ENCODE assay signal across 8 cellular contexts in the genomic region with DNA sequence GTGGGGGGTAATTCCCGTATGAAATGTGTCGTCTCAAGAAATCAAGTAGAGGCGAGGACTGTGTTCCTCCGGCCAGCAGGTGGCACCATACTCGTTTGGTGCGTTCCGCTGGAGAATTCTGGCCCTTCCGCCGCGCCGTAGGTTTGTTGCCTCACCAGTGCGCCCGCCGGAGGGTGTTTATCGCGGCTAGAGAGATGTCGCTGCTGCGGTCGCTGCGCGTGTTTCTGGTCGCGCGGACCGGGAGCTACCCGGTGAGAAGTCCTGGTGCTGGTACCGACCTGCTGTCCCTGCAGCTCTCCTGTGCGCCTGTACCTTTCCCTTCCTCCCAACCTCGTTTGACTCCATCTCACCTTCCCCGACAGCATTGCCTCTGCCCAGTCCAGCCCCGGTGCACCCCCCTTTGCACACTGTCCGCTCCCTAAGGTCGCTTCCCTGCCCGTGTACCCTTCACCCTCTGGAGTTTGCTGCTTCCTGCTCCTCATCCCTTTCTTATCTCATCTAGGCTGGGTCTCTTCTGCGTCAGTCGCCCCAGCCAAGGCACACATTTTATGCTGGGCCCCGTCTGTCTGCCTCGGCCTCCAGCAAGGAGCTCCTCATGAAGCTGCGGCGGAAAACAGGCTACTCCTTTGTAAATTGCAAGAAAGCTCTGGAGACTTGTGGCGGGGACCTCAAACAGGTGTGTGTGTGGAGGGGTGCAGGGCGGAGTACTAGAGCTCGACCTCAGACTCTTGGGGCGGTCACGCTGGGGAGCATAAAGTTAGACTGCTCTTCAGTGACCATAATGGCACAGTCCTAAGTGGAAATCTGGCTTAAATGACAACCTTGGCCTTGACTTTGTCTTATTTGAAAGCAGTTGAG. TPM values are rescaled to one million over a fixed set of nuclear protein-coding genes. Genes with fewer than 3 reads are reported as not detected.
DNase-seq lines count a peak whose midpoint lies in the region; ATAC-seq and TF ChIP-seq lines count a peak whose summit lies in the region.

A gene (plus strand): TSS at position 180 of the 858 bp plus-strand sequence. CDS start 15 bp downstream, at position 195.

- H2AFZ ChIP-seq in SU-DHL-6 (ENCODE audit: low read depth, low read length, severe bottlenecking): peak within 1 kb of the TSS; percentile 27

- H3F3A ChIP-seq in SU-DHL-6 (ENCODE audit: insufficient read depth): no peaks in the 10 kb centered on the region

- TF ChIP-seq POLR2A in upper lobe of left lung (IDR thresholded peaks at IDR 0.05): peak; percentile 20 to 78 (median 44)

- H3K27me3 ChIP-seq in SU-DHL-6 (ENCODE audit: low read length) (no peaks in the 10 kb centered on the region), upper lobe of left lung (no peaks in the 10 kb centered on the region)

- no peaks in the 10 kb centered on the region for H4K20me1 ChIP-seq in SU-DHL-6 (ENCODE audit: low read depth, low read length)

- DNase-seq in NCI-H128 (lab: John Stamatoyannopoulos, UW; ENCODE audit: unreplicated experiment) (peak; percentile 90), cardiac septum (ENCODE audit: low spot score) (peak; percentile 97), posterior cingulate gyrus (peak; percentile 95 to 99 (median 98)), upper lobe of left lung (peak; percentile 93 to 96)
- DNase-seq in activated naive CD8-positive, alpha-beta T cell treated with anti-CD3 and anti-CD28 coated beads, Interleukin-2, amount 50 U/mL, for 24 hours: peak; percentile 99

- peak within 1 kb of the TSS; percentile 98 for H3K27ac Mint-ChIP-seq in activated naive CD8-positive, alpha-beta T cell treated with anti-CD3 and anti-CD28 coated beads, Interleukin-2, amount 50 U/mL, for 24 hours

- peak within 1 kb of the TSS; percentile 97 for H3K4me3 Mint-ChIP-seq in activated naive CD8-positive, alpha-beta T cell treated with anti-CD3 and anti-CD28 coated beads, Interleukin-2, amount 50 U/mL, for 24 hours

- H3K27ac ChIP-seq in SU-DHL-6 (ENCODE audit: low read depth, low read length) (no peak within 1 kb of the TSS), upper lobe of left lung (peak within 1 kb of the TSS; percentile 61 to 83 (median 78))

- no peaks in the 10 kb centered on the region for H3K27me3 Mint-ChIP-seq in activated naive CD8-positive, alpha-beta T cell treated with anti-CD3 and anti-CD28 coated beads, Interleukin-2, amount 50 U/mL, for 24 hours

- H3K4me3 ChIP-seq in SU-DHL-6 (ENCODE audit: insufficient read depth, low read length, poor library complexity, severe bottlenecking) (peak within 1 kb of the TSS; percentile 100), upper lobe of left lung (peak within 1 kb of the TSS; percentile 76 to 85 (median 79))

- H3K4me1 Mint-ChIP-seq in activated naive CD8-positive, alpha-beta T cell treated with anti-CD3 and anti-CD28 coated beads, Interleukin-2, amount 50 U/mL, for 24 hours: peaks cover 33% of the 10 kb centered on the region

- intact Hi-C loops in cardiac septum (cut with DNase I) (loop anchor here (1.0 to 2.0 kb wide), 2 partner anchors 11 to 20 kb away; a partner anchor contains a TSS), posterior cingulate gyrus (cut with DNase I) (loop anchor here (1.0 to 5.0 kb wide), 2 partner anchors 11 to 119 kb away; a partner anchor contains a TSS)

- TF ChIP-seq CTCF in GM12873 (IDR thresholded peaks at IDR 0.05; ENCODE audit: insufficient read depth, low read depth, low read length, missing control alignments) (peak; percentile 94), SU-DHL-6 (IDR thresholded peaks at IDR 0.05; ENCODE audit: insufficient read depth, low read length, poor library complexity, severe bottlenecking) (peak; percentile 88), upper lobe of left lung (IDR thresholded peaks at IDR 0.05) (peak; percentile 87 to 98 (median 92))

- H3K9ac ChIP-seq in SU-DHL-6 (ENCODE audit: low read length): peak within 1 kb of the TSS; percentile 92

- H3K4me1 ChIP-seq in upper lobe of left lung: peaks cover 20 to 36% (median 28%) of the 10 kb centered on the region in 4 donors

- WGBS in upper lobe of left lung, 2 donors: 1% methylated on average over 25 to 45 of the region's 45 CpGs

- H3K4me2 ChIP-seq in SU-DHL-6 (ENCODE audit: low read depth, low read length, poor library complexity, severe bottlenecking): peak within 1 kb of the TSS; percentile 91

- H3K36me3 Mint-ChIP-seq in activated naive CD8-positive, alpha-beta T cell treated with anti-CD3 and anti-CD28 coated beads, Interleukin-2, amount 50 U/mL, for 24 hours (ENCODE audit: low read depth): peaks cover 19% of the 10 kb centered on the region

- H3K9me3 ChIP-seq in SU-DHL-6 (ENCODE audit: insufficient read depth, low read length): no peaks in the 10 kb centered on the region
- H3K9me3 ChIP-seq in upper lobe of left lung: no peaks in the 10 kb centered on the region

- peak in 1 of 4 donors; percentile 63 for TF ChIP-seq EP300 in upper lobe of left lung (IDR thresholded peaks at IDR 0.05)

- H3K9me3 Mint-ChIP-seq in activated naive CD8-positive, alpha-beta T cell treated with anti-CD3 and anti-CD28 coated beads, Interleukin-2, amount 50 U/mL, for 24 hours: no peaks in the 10 kb centered on the region

- H3K36me3 ChIP-seq in SU-DHL-6 (ENCODE audit: low read length) (peaks cover 20% of the 10 kb centered on the region; the same call in 1 of the 2 replicates), upper lobe of left lung (peaks cover 6 to 39% (median 26%) of the 10 kb centered on the region in 4 donors)

- H3K79me2 ChIP-seq in SU-DHL-6 (ENCODE audit: insufficient read depth, low read length): peaks cover 16% of the 10 kb centered on the region

- no peaks in the 10 kb centered on the region for H3K9me2 ChIP-seq in SU-DHL-6 (replicated peaks; ENCODE audit: insufficient read depth, low read length)

- ATAC-seq in HG02759 (IDR thresholded peaks at IDR 0.05; ENCODE audit: unreplicated experiment) (peak; percentile 86), upper lobe of left lung (ENCODE audit: low FRiP score in 2 of 2) (peak; percentile 96 to 99)
- peak; percentile 88 for ATAC-seq in activated naive CD8-positive, alpha-beta T cell treated with anti-CD3 and anti-CD28 coated beads, Interleukin-2, amount 50 U/mL, for 24 hours

RNA-seq across cellular contexts. Expression of the gene that starts here (rescaled TPM):
- 47.7 TPM for total RNA-seq in cardiac septum
- total RNA-seq in upper lobe of left lung: 10 to 100 TPM in 4 of 6 donors, 1 to 10 TPM in 2; 5.0 to 34.0 (median 22.8) TPM
